In genomic region chr4:38100474-38101255, GRCh38 we compare ENCODE assay signal across 20 cellular contexts.
A peak's percentile ranks its signal among the peaks of the same experiment; 100 is the strongest.
DNase-seq lines count a peak whose midpoint lies in the region; ATAC-seq and TF ChIP-seq lines count a peak whose summit lies in the region.
"Had no signal": no experiment of that assay in that cellular context is flagged by ENCODE, and none has a peak within 500 bp of the region (broad histone marks: within the 10 kb centered on the region; RNA-seq: fewer than 3 reads in every experiment).

No MANE protein-coding gene starts in this region.

- TF ChIP-seq POLR2A in uterus (IDR thresholded peaks at IDR 0.05) (no peak), upper lobe of left lung (IDR thresholded peaks at IDR 0.05) (no peak)

- no peak for DNase-seq in activated naive CD8-positive, alpha-beta T cell treated with anti-CD3 and anti-CD28 coated beads, Interleukin-2, amount 10 ng/mL, durations not matched to agents 7 days and 5 days
- no peak for DNase-seq in activated naive CD8-positive, alpha-beta T cell treated with anti-CD3 and anti-CD28 coated beads for 36 hours
- no peak for DNase-seq in central memory CD8-positive, alpha-beta T cell (ENCODE audit: low spot score in 2 of 2)
- DNase-seq in nephron progenitor cell (no peak), uterus (no peak), C1 segment of cervical spinal cord (lab: John Stamatoyannopoulos, UW) (no peak), upper lobe of left lung (no peak)
- DNase-seq: activated CD4-positive, CD25-positive, alpha-beta regulatory T cell; erythroblast; mucosa of descending colon; NCI-H1417; NCI-H2171; NCI-H774; PC-3; right lobe of liver; stimulated activated CD4-positive, alpha-beta T cell treated with anti-CD3 and anti-CD28 coated beads, Interleukin-4, amount 100 ng/mL, for 24 hours; T-helper 9 cell had no signal

- peak; percentile 58 for ATAC-seq in activated naive CD8-positive, alpha-beta T cell treated with anti-CD3 and anti-CD28 coated beads, Interleukin-2, amount 10 ng/mL, durations not matched to agents 7 days and 5 days (ENCODE audit: low read depth)
- ATAC-seq in central memory CD8-positive, alpha-beta T cell (replicated peaks; ENCODE audit: extremely low read depth, poor library complexity, severe bottlenecking): no peak
- no peak for ATAC-seq in upper lobe of left lung (ENCODE audit: low FRiP score in 2 of 2)
- no peak for ATAC-seq in GM18498 (IDR thresholded peaks at IDR 0.05; ENCODE audit: unreplicated experiment)
- ATAC-seq: A549, mucosa of descending colon, PC-3 had no signal

- H3K36me3 ChIP-seq in uterus: no peaks in the 10 kb centered on the region
- peaks cover 0 to 89% (median 14%) of the 10 kb centered on the region in 4 donors for H3K36me3 ChIP-seq in upper lobe of left lung

- H3K36me3 Mint-ChIP-seq in activated naive CD8-positive, alpha-beta T cell treated with anti-CD3 and anti-CD28 coated beads, Interleukin-2, amount 10 ng/mL, durations not matched to agents 7 days and 5 days: peaks cover 44% of the 10 kb centered on the region
- peaks cover 22% of the 10 kb centered on the region for H3K36me3 Mint-ChIP-seq in activated naive CD8-positive, alpha-beta T cell treated with anti-CD3 and anti-CD28 coated beads for 36 hours
- H3K36me3 Mint-ChIP-seq in central memory CD8-positive, alpha-beta T cell (ENCODE audit: insufficient read depth): peaks cover 30% of the 10 kb centered on the region
- H3K36me3 Mint-ChIP-seq in nephron progenitor cell (ENCODE audit: low read depth): peaks cover 25% of the 10 kb centered on the region

- peak overlapping the region; percentile 63 to 71 for H3K27ac ChIP-seq in uterus
- no peak overlapping the region for H3K27ac ChIP-seq in upper lobe of left lung
- H3K27ac ChIP-seq: A549, right lobe of liver had no signal

- H3K4me1 Mint-ChIP-seq in activated naive CD8-positive, alpha-beta T cell treated with anti-CD3 and anti-CD28 coated beads, Interleukin-2, amount 10 ng/mL, durations not matched to agents 7 days and 5 days: peaks cover 13% of the 10 kb centered on the region
- H3K4me1 Mint-ChIP-seq in activated naive CD8-positive, alpha-beta T cell treated with anti-CD3 and anti-CD28 coated beads for 36 hours: peaks cover 6% of the 10 kb centered on the region
- H3K4me1 Mint-ChIP-seq in central memory CD8-positive, alpha-beta T cell: peaks cover 15% of the 10 kb centered on the region
- peaks cover 13% of the 10 kb centered on the region for H3K4me1 Mint-ChIP-seq in nephron progenitor cell

- no peak for TF ChIP-seq EP300 in upper lobe of left lung (IDR thresholded peaks at IDR 0.05)

- no peaks in the 10 kb centered on the region for H3K9me3 ChIP-seq in uterus
- H3K9me3 ChIP-seq in upper lobe of left lung: no peaks in the 10 kb centered on the region
- H3K9me3 ChIP-seq: A549, mucosa of descending colon, right lobe of liver had no signal

- no peaks in the 10 kb centered on the region for H3K27me3 ChIP-seq in uterus
- no peaks in the 10 kb centered on the region for H3K27me3 ChIP-seq in upper lobe of left lung
- H3K27me3 ChIP-seq: right lobe of liver had no signal

- H3K4me3 Mint-ChIP-seq in activated naive CD8-positive, alpha-beta T cell treated with anti-CD3 and anti-CD28 coated beads, Interleukin-2, amount 10 ng/mL, durations not matched to agents 7 days and 5 days: peak overlapping the region; percentile 25
- H3K4me3 Mint-ChIP-seq in activated naive CD8-positive, alpha-beta T cell treated with anti-CD3 and anti-CD28 coated beads for 36 hours: no peak overlapping the region
- no peak overlapping the region for H3K4me3 Mint-ChIP-seq in central memory CD8-positive, alpha-beta T cell
- no peak overlapping the region for H3K4me3 Mint-ChIP-seq in nephron progenitor cell
- H3K4me3 Mint-ChIP-seq: CD14-positive monocyte had no signal

- 91 to 98% methylated on average over 5 of the region's 5 CpGs for WGBS in upper lobe of left lung, 2 donors

- H3K4me1 ChIP-seq in uterus: peaks cover 6 to 11% of the 10 kb centered on the region in 2 donors
- peaks cover 0 to 4% (median 0%) of the 10 kb centered on the region in 4 donors for H3K4me1 ChIP-seq in upper lobe of left lung
- H3K4me1 ChIP-seq: A549, right lobe of liver had no signal

- peak overlapping the region; percentile 9 for H3K27ac Mint-ChIP-seq in activated naive CD8-positive, alpha-beta T cell treated with anti-CD3 and anti-CD28 coated beads, Interleukin-2, amount 10 ng/mL, durations not matched to agents 7 days and 5 days
- no peak overlapping the region for H3K27ac Mint-ChIP-seq in activated naive CD8-positive, alpha-beta T cell treated with anti-CD3 and anti-CD28 coated beads for 36 hours
- H3K27ac Mint-ChIP-seq in central memory CD8-positive, alpha-beta T cell (ENCODE audit: low read depth): peak overlapping the region; percentile 41
- H3K27ac Mint-ChIP-seq in nephron progenitor cell: peak overlapping the region; percentile 62

- intact Hi-C loops in uterus (cut with DNase I; ENCODE audit: low total_unique reads): no loop called here

- no peaks in the 10 kb centered on the region for H3K27me3 Mint-ChIP-seq in activated naive CD8-positive, alpha-beta T cell treated with anti-CD3 and anti-CD28 coated beads, Interleukin-2, amount 10 ng/mL, durations not matched to agents 7 days and 5 days
- H3K27me3 Mint-ChIP-seq in activated naive CD8-positive, alpha-beta T cell treated with anti-CD3 and anti-CD28 coated beads for 36 hours: no peaks in the 10 kb centered on the region
- H3K27me3 Mint-ChIP-seq in central memory CD8-positive, alpha-beta T cell: no peaks in the 10 kb centered on the region
- H3K27me3 Mint-ChIP-seq in nephron progenitor cell (ENCODE audit: low read depth, poor library complexity): no peaks in the 10 kb centered on the region

- H3K9me3 Mint-ChIP-seq in activated naive CD8-positive, alpha-beta T cell treated with anti-CD3 and anti-CD28 coated beads, Interleukin-2, amount 10 ng/mL, durations not matched to agents 7 days and 5 days: no peaks in the 10 kb centered on the region
- no peaks in the 10 kb centered on the region for H3K9me3 Mint-ChIP-seq in activated naive CD8-positive, alpha-beta T cell treated with anti-CD3 and anti-CD28 coated beads for 36 hours
- no peaks in the 10 kb centered on the region for H3K9me3 Mint-ChIP-seq in central memory CD8-positive, alpha-beta T cell
- no peaks in the 10 kb centered on the region for H3K9me3 Mint-ChIP-seq in nephron progenitor cell
- H3K9me3 Mint-ChIP-seq: CD14-positive monocyte had no signal

- POLR2A ChIA-PET in activated naive CD8-positive, alpha-beta T cell treated with anti-CD3 and anti-CD28 coated beads, Interleukin-2, amount 10 ng/mL, durations not matched to agents 7 days and 5 days (lab: Charles Lee): no interaction called here

- TF ChIP-seq CTCF in nephron progenitor cell (IDR thresholded peaks at IDR 0.05) (no peak), uterus (IDR thresholded peaks at IDR 0.05) (no peak), upper lobe of left lung (IDR thresholded peaks at IDR 0.05) (no peak)

- H3K4me3 ChIP-seq in uterus: no peak overlapping the region
- no peak overlapping the region for H3K4me3 ChIP-seq in upper lobe of left lung
- H3K4me3 ChIP-seq: A549, mucosa of descending colon, right lobe of liver had no signal

Comparison
In these comparisons a context has a peak if more than half of its experiments do, and no peak if none do; other contexts are left out.
1. H3K27ac ChIP-seq: peak in uterus (2 of 2); none in upper lobe of left lung (0 of 4).